ENCODE assay signal across 16 cellular contexts in genomic region chr11:32658639-32659406, GRCh38.
A peak's percentile ranks its signal among the peaks of the same experiment; 100 is the strongest.
DNase-seq lines count a peak whose midpoint lies in the region; ATAC-seq and TF ChIP-seq lines count a peak whose summit lies in the region.
"Had no signal": no experiment of that assay in that cellular context is flagged by ENCODE, and none has a peak within 500 bp of the region (broad histone marks: within the 10 kb centered on the region; RNA-seq: fewer than 3 reads in every experiment).

No MANE protein-coding gene starts in this region.

- TF ChIP-seq CTCF in HFFc6 (IDR thresholded peaks at IDR 0.05): no peak
- TF ChIP-seq CTCF in foreskin fibroblast (IDR thresholded peaks at IDR 0.05; ENCODE audit: low read depth, low read length): no peak
- no peak for TF ChIP-seq CTCF in omental fat pad (IDR thresholded peaks at IDR 0.05)

- peak overlapping the region; percentile 77 for H3K27ac Mint-ChIP-seq in HFFc6
- no peak overlapping the region for H3K27ac Mint-ChIP-seq in activated T-helper 17 cell treated with anti-CD3 and anti-CD28 coated beads, Interleukin-2, amount 50 U/mL, for 72 hours
- H3K27ac Mint-ChIP-seq: GM23338 had no signal

- peak overlapping the region; percentile 72 for H3K4me3 Mint-ChIP-seq in HFFc6
- no peak overlapping the region for H3K4me3 Mint-ChIP-seq in activated T-helper 17 cell treated with anti-CD3 and anti-CD28 coated beads, Interleukin-2, amount 50 U/mL, for 72 hours
- H3K4me3 Mint-ChIP-seq: GM23338 had no signal

- no peak overlapping the region for H3K4me3 ChIP-seq in foreskin fibroblast (ENCODE audit: low read depth in 1 of 2, low read length in 2 of 2)
- H3K4me3 ChIP-seq: GM23338, heart left ventricle, ovary, SJSA1 had no signal

- H3K36me3 Mint-ChIP-seq in HFFc6 (ENCODE audit: low read depth): no peaks in the 10 kb centered on the region
- H3K36me3 Mint-ChIP-seq in activated T-helper 17 cell treated with anti-CD3 and anti-CD28 coated beads, Interleukin-2, amount 50 U/mL, for 72 hours (ENCODE audit: low read depth): no peaks in the 10 kb centered on the region

- ATAC-seq in activated T-helper 17 cell treated with anti-CD3 and anti-CD28 coated beads, Interleukin-2, amount 50 U/mL, for 72 hours (replicated peaks): peak; percentile 66
- ATAC-seq in omental fat pad (ENCODE audit: low FRiP score) (no peak), GM21825 (IDR thresholded peaks at IDR 0.05; ENCODE audit: unreplicated experiment) (no peak)
- ATAC-seq: GM23338, heart left ventricle, left cardiac atrium had no signal

- peaks cover 36% of the 10 kb centered on the region for H3K4me1 Mint-ChIP-seq in HFFc6 (ENCODE audit: low read depth)
- peaks cover 10% of the 10 kb centered on the region for H3K4me1 Mint-ChIP-seq in activated T-helper 17 cell treated with anti-CD3 and anti-CD28 coated beads, Interleukin-2, amount 50 U/mL, for 72 hours
- H3K4me1 Mint-ChIP-seq: GM23338 had no signal

- no peaks in the 10 kb centered on the region for H3K9me3 Mint-ChIP-seq in HFFc6
- H3K9me3 Mint-ChIP-seq in activated T-helper 17 cell treated with anti-CD3 and anti-CD28 coated beads, Interleukin-2, amount 50 U/mL, for 72 hours: no peaks in the 10 kb centered on the region

- peak; percentile 25 for DNase-seq in Daoy (ENCODE audit: low read depth)
- DNase-seq in HFFc6: no peak
- DNase-seq in foreskin fibroblast: peak; percentile 24 to 52
- DNase-seq in AG08396 (ENCODE audit: low spot score): no peak
- DNase-seq in omental fat pad (ENCODE audit: low spot score): no peak
- no peak for DNase-seq in NOMO-1 treated with DMSO at 0.1 percent for 48 hours (lab: John Stamatoyannopoulos, UW; ENCODE audit: unreplicated experiment)
- DNase-seq: heart left ventricle; left cardiac atrium; NCI-H1092; NCI-H2171; ovary; stimulated activated naive CD4-positive, alpha-beta T cell had no signal

- H3K27me3 Mint-ChIP-seq in HFFc6 (ENCODE audit: insufficient read depth): peaks cover 1% of the 10 kb centered on the region; the same call in 1 of the 2 replicates
- H3K27me3 Mint-ChIP-seq in activated T-helper 17 cell treated with anti-CD3 and anti-CD28 coated beads, Interleukin-2, amount 50 U/mL, for 72 hours: peaks cover 26% of the 10 kb centered on the region

Comparison
In these comparisons a context has a peak if more than half of its experiments do, and no peak if none do; other contexts are left out.
1. DNase-seq: peak in Daoy (single experiment) and foreskin fibroblast (2 of 2); none in HFFc6 (single experiment), AG08396 (single experiment), omental fat pad (single experiment) and NOMO-1 treated with DMSO at 0.1 percent for 48 hours (single experiment).